ENCODE assay signal across 1 cellular context in genomic region chr1:245999697-246000637, GRCh38.
TF ChIP-seq lines count a peak whose summit lies in the region.

No MANE protein-coding gene starts in this region.

TF ChIP-seq in IMR-90, 13 proteins besides CTCF, POLR2A, EP300 and RAD21 (continued from another document):
- no peak for TF ChIP-seq ELK1 (IDR thresholded peaks at IDR 0.05; ENCODE audit: borderline replicate concordance, low read depth, low read length)
- TF ChIP-seq, protein P1, sequence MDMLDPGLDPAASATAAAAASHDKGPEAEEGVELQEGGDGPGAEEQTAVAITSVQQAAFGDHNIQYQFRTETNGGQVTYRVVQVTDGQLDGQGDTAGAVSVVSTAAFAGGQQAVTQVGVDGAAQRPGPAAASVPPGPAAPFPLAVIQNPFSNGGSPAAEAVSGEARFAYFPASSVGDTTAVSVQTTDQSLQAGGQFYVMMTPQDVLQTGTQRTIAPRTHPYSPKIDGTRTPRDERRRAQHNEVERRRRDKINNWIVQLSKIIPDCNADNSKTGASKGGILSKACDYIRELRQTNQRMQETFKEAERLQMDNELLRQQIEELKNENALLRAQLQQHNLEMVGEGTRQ (IDR thresholded peaks at IDR 0.05; ENCODE audit: low read depth, low read length), result no peak
- no peak for TF ChIP-seq CEBPB (IDR thresholded peaks at IDR 0.05; ENCODE audit: low read depth, low read length)
- TF ChIP-seq FOS (IDR thresholded peaks at IDR 0.05; ENCODE audit: low read depth, low read length), result no peak
- no peak for TF ChIP-seq MXI1 (IDR thresholded peaks at IDR 0.05; ENCODE audit: borderline replicate concordance, low read depth, low read length)
- no peak for TF ChIP-seq NFE2L2 (IDR thresholded peaks at IDR 0.05; ENCODE audit: low read depth, low read length)
- no peak for TF ChIP-seq MAZ (IDR thresholded peaks at IDR 0.05; ENCODE audit: borderline replicate concordance, low read depth, low read length)
- no peak for TF ChIP-seq MAFK (IDR thresholded peaks at IDR 0.05; ENCODE audit: low read depth, low read length)
- no peak for TF ChIP-seq BHLHE40 (IDR thresholded peaks at IDR 0.05; ENCODE audit: low read depth, low read length)
- TF ChIP-seq RFX5 (IDR thresholded peaks at IDR 0.05; ENCODE audit: low read depth, low read length), result no peak
- TF ChIP-seq RCOR1 (IDR thresholded peaks at IDR 0.05; ENCODE audit: insufficient replicate concordance, low read length), result no peak
